8 cellular contexts compared by ENCODE assay signal in genomic region chr10:68096913-68097509, GRCh38. TPM values are rescaled to one million over a fixed set of nuclear protein-coding genes. Genes with fewer than 3 reads are reported as not detected.
DNase-seq lines count a peak whose midpoint lies in the region; ATAC-seq, FAIRE-seq and TF ChIP-seq lines count a peak whose summit lies in the region.

No MANE protein-coding gene starts in this region.

- peak; percentile 62 for DNase-seq in AG08396 (ENCODE audit: low spot score)
- peak; percentile 93 for DNase-seq in astrocyte of the cerebellum (ENCODE audit: low read depth)
- DNase-seq in keratinocyte (ENCODE audit: low read depth, low spot score) = peak; percentile 95
- no peak for DNase-seq in sigmoid colon
- no peak for DNase-seq in posterior vena cava (ENCODE audit: low spot score)
- DNase-seq in stimulated activated CD4-positive, alpha-beta T cell treated with anti-CD3 and anti-CD28 coated beads, Interleukin-1b, Interleukin-23, amount 100 ng/mL, for 48 hours = no peak

- H3K27me3 ChIP-seq in HUES48 (ENCODE audit: control insufficient read depth, insufficient read depth, low read length) (no peaks in the 10 kb centered on the region), keratinocyte (ENCODE audit: control insufficient read depth, extremely low read depth, insufficient read depth, low read length) (no peaks in the 10 kb centered on the region), sigmoid colon (no peaks in the 10 kb centered on the region)

- no peak for TF ChIP-seq CTCF in astrocyte of the cerebellum (IDR thresholded peaks at IDR 0.05; ENCODE audit: low read depth, low read length, missing control alignments)
- no peak for TF ChIP-seq CTCF in keratinocyte (optimal IDR thresholded peaks at IDR 0.05 in 1 of 3, IDR thresholded peaks at IDR 0.05 in 1 of 3, conservative IDR thresholded peaks at IDR 0.05 in 1 of 3; ENCODE audit: extremely low read depth in 1 of 3, insufficient read depth in 2 of 3, low read length in 3 of 3)
- TF ChIP-seq CTCF in sigmoid colon (IDR thresholded peaks at IDR 0.05) = no peak

- H3K9me1 ChIP-seq in keratinocyte (ENCODE audit: control insufficient read depth, extremely low read depth, insufficient read depth, low read length) = no peaks in the 10 kb centered on the region

- intact Hi-C loops in sigmoid colon (cut with DNase I) (no loop called here), posterior vena cava (cut with DNase I) (no loop called here)

- no peak overlapping the region for H2AFZ ChIP-seq in keratinocyte (ENCODE audit: control insufficient read depth, low read length)

- FAIRE-seq in keratinocyte (lab: Jason Lieb, UNC) = peak; percentile 99

- TF ChIP-seq EP300 in sigmoid colon (IDR thresholded peaks at IDR 0.05) = no peak

- 42 to 67% methylated on average over 4 of the region's 4 CpGs for WGBS in sigmoid colon, 2 donors

- H3K9me3 ChIP-seq in HUES48 (ENCODE audit: control insufficient read depth, insufficient read depth, low read length) (no peaks in the 10 kb centered on the region), keratinocyte (ENCODE audit: control insufficient read depth, low read depth, low read length) (no peaks in the 10 kb centered on the region), sigmoid colon (no peaks in the 10 kb centered on the region)

- H3K4me3 ChIP-seq in HUES48 (ENCODE audit: low read depth, low read length) = no peak overlapping the region
- H3K4me3 ChIP-seq in astrocyte of the cerebellum (ENCODE audit: low read depth, low read length) = no peak overlapping the region
- no peak overlapping the region for H3K4me3 ChIP-seq in keratinocyte (ENCODE audit: control insufficient read depth in 2 of 3, extremely low read depth in 1 of 3, insufficient read depth in 2 of 3, low read depth in 1 of 3, low read length in 3 of 3)
- no peak overlapping the region for H3K4me3 ChIP-seq in sigmoid colon

- H3K9ac ChIP-seq in HUES48 (ENCODE audit: low read depth, low read length) = no peak overlapping the region
- no peak overlapping the region for H3K9ac ChIP-seq in keratinocyte (ENCODE audit: control insufficient read depth, extremely low read depth, insufficient read depth, low read length)

- no peaks in the 10 kb centered on the region for H3K79me2 ChIP-seq in keratinocyte (ENCODE audit: control insufficient read depth, insufficient read depth, low read length)

- no peaks in the 10 kb centered on the region for H4K20me1 ChIP-seq in keratinocyte (ENCODE audit: control insufficient read depth, extremely low read depth, insufficient read depth, low read length)

- H3K36me3 ChIP-seq in HUES48 (ENCODE audit: control insufficient read depth, insufficient read depth, low read length) = no peaks in the 10 kb centered on the region
- no peaks in the 10 kb centered on the region for H3K36me3 ChIP-seq in keratinocyte (ENCODE audit: control insufficient read depth in 2 of 2, extremely low read depth in 1 of 2, insufficient read depth in 2 of 2, low read length in 2 of 2)
- no peaks in the 10 kb centered on the region for H3K36me3 ChIP-seq in sigmoid colon

- TF ChIP-seq POLR2A in sigmoid colon (IDR thresholded peaks at IDR 0.05) = no peak

- dilution Hi-C loops in keratinocyte (cut with MboI; ENCODE audit: extremely low pct_ligation_motif_present, low sequenced_read_pairs) = no loop called here

- H3K4me2 ChIP-seq in keratinocyte (ENCODE audit: control insufficient read depth, extremely low read depth, insufficient read depth, low read depth, low read length) = peak overlapping the region; percentile 2

- H3K4me1 ChIP-seq in HUES48 (ENCODE audit: control insufficient read depth, insufficient read depth, low read length) (peaks cover 12% of the 10 kb centered on the region; the same call in 1 of the 2 replicates), keratinocyte (ENCODE audit: control insufficient read depth, extremely low read depth, insufficient read depth, low read length) (peaks cover 50% of the 10 kb centered on the region), sigmoid colon (peaks cover 0 to 14% (median 3%) of the 10 kb centered on the region in 4 donors)

- in situ Hi-C loops in astrocyte of the cerebellum (cut with HindIII; ENCODE audit: low sequenced_read_pairs) = no loop called here

- no peak for ATAC-seq in GM18873 (IDR thresholded peaks at IDR 0.05; ENCODE audit: low FRiP score, unreplicated experiment)

- H3K27ac ChIP-seq in HUES48 (ENCODE audit: low read depth, low read length) = peak overlapping the region; percentile 80
- peak overlapping the region; percentile 48 for H3K27ac ChIP-seq in keratinocyte (ENCODE audit: control insufficient read depth, insufficient read depth, low read length)
- H3K27ac ChIP-seq in sigmoid colon = no peak overlapping the region

RNA-seq across cellular contexts. Expression of gene MYPN, which starts 12.3 kb away (rescaled TPM):
- 0.42 to 1.0 TPM (median 0.54 TPM) in 3 replicates for polyA plus RNA-seq in keratinocyte
- 0.71 TPM for polyA plus RNA-seq in keratinocyte (2011; ENCODE audit: low read depth)
- polyA plus RNA-seq in keratinocyte (2011; cell fraction: cytosol; rRNA removed) = 1.0 and 1.5 TPM in 2 replicates
- 2.9 and 3.2 TPM in 2 replicates for polyA plus RNA-seq in keratinocyte (2011; cell fraction: nucleus; rRNA removed)
- 0.38 and 0.79 TPM in 2 replicates for polyA plus RNA-seq in keratinocyte (2012; ENCODE audit: low replicate concordance)
- polyA minus RNA-seq in keratinocyte = 0.56 to 1.9 TPM (median 0.58 TPM) in 3 replicates
- 1.2 TPM for polyA minus RNA-seq in keratinocyte (2011; cell fraction: cytosol; rRNA and poly(A)+ RNA removed)
- 2.1 and 3.6 TPM in 2 replicates for polyA minus RNA-seq in keratinocyte (2011; cell fraction: nucleus; rRNA and poly(A)+ RNA removed)
- not detected for total RNA-seq in sigmoid colon
- polyA plus RNA-seq in sigmoid colon = 1 to 10 TPM in 1 of 3 donors, under 1 TPM in 2; 0.23 to 1.6 (median 0.60) TPM
- total RNA-seq in posterior vena cava = 1 to 10 TPM in 1 of 2 donors, under 1 TPM in 1; 0.23 to 2.5 TPM

RNA-seq across cellular contexts. Expression of gene HERC4, which starts 21.9 kb away (rescaled TPM):
- polyA plus RNA-seq in keratinocyte (28.0 to 42.9 TPM (median 29.6 TPM) in 3 replicates), sigmoid colon (10 to 100 TPM; 15.0 to 24.2 (median 21.5) TPM)
- 66.0 TPM for polyA plus RNA-seq in keratinocyte (2011; ENCODE audit: low read depth)
- 16.2 and 32.2 TPM in 2 replicates for polyA plus RNA-seq in keratinocyte (2011; cell fraction: cytosol; rRNA removed)
- 51.5 and 70.2 TPM in 2 replicates for polyA plus RNA-seq in keratinocyte (2011; cell fraction: nucleus; rRNA removed)
- polyA plus RNA-seq in keratinocyte (2012; ENCODE audit: low replicate concordance) = 34.8 and 51.8 TPM in 2 replicates
- polyA minus RNA-seq in keratinocyte = 8.4 to 64.9 TPM (median 32.8 TPM) in 3 replicates
- 23.8 TPM for polyA minus RNA-seq in keratinocyte (2011; cell fraction: cytosol; rRNA and poly(A)+ RNA removed)
- 66.9 and 132 TPM in 2 replicates for polyA minus RNA-seq in keratinocyte (2011; cell fraction: nucleus; rRNA and poly(A)+ RNA removed)
- total RNA-seq in sigmoid colon (10 to 100 TPM; 49.2 to 54.3 (median 52.0) TPM), posterior vena cava (10 to 100 TPM; 50.4 to 72.0 TPM)

Comparison
In these comparisons a context has a peak if more than half of its experiments do, and no peak if none do; other contexts are left out.
1. DNase-seq: peak in AG08396 (single experiment), astrocyte of the cerebellum (single experiment) and keratinocyte (single experiment); none in sigmoid colon (single experiment), posterior vena cava (single experiment) and stimulated activated CD4-positive, alpha-beta T cell treated with anti-CD3 and anti-CD28 coated beads, Interleukin-1b, Interleukin-23, amount 100 ng/mL, for 48 hours (single experiment).
2. H3K27ac ChIP-seq: peak in HUES48 (single experiment) and keratinocyte (single experiment); none in sigmoid colon (0 of 4).